8 cellular contexts compared by ENCODE assay signal in genomic region chr2:170973492-170974303, GRCh38. TPM values are rescaled to one million over a fixed set of nuclear protein-coding genes. Genes with fewer than 3 reads are reported as not detected.
DNase-seq lines count a peak whose midpoint lies in the region; ATAC-seq and TF ChIP-seq lines count a peak whose summit lies in the region.

No MANE protein-coding gene starts in this region.

- no peaks in the 10 kb centered on the region for H3K9me3 Mint-ChIP-seq in activated CD4-positive, alpha-beta T cell treated with anti-CD3 and anti-CD28 coated beads, Interleukin-2, amount 10 ng/mL, durations not matched to agents 24 days and 14 days

- H3K27me3 ChIP-seq in left lung, result peaks cover 0 to 23% of the 10 kb centered on the region in 2 donors

- DNase-seq in AG10803 (ENCODE audit: low read depth) (peak; percentile 65), NCI-H345 treated with DMSO at 0.1 percent for 48 hours (lab: John Stamatoyannopoulos, UW; ENCODE audit: unreplicated experiment) (peak; percentile 84), dedifferentiated amniotic fluid mesenchymal stem cell (ENCODE audit: extremely low spot score) (peak; percentile 63), left lung (peak; percentile 82 to 96)
- DNase-seq in activated CD4-positive, alpha-beta T cell treated with anti-CD3 and anti-CD28 coated beads, Interleukin-2, amount 10 ng/mL, durations not matched to agents 24 days and 14 days, result peak; percentile 96
- peak; percentile 91 to 93 for DNase-seq in stimulated activated CD4-positive, alpha-beta T cell treated with anti-CD3 and anti-CD28 coated beads, Interleukin-2, amount 100 ng/mL, for 24 hours

- no peaks in the 10 kb centered on the region for H3K36me3 Mint-ChIP-seq in activated CD4-positive, alpha-beta T cell treated with anti-CD3 and anti-CD28 coated beads, Interleukin-2, amount 10 ng/mL, durations not matched to agents 24 days and 14 days (ENCODE audit: low read depth)

- peak overlapping the region; percentile 65 to 72 for H3K27ac ChIP-seq in left lung

- intact Hi-C loops in activated CD4-positive, alpha-beta T cell treated with anti-CD3 and anti-CD28 coated beads, Interleukin-2, amount 10 ng/mL, durations not matched to agents 24 days and 14 days (cut with micrococcal nuclease), result loop anchor here (1.0 to 5.0 kb wide), 10 partner anchors 44 to 549 kb away; partner anchors contain the start of genes CYBRD1, DCAF17 and GORASP2
- intact Hi-C loops in left lung (cut with DNase I), result loop anchor here in 1 of 2 donors (5.0 to 10.0 kb wide), 2 partner anchors 181 to 444 kb away; no protein-coding TSS in a partner anchor

- H3K27me3 Mint-ChIP-seq in activated CD4-positive, alpha-beta T cell treated with anti-CD3 and anti-CD28 coated beads, Interleukin-2, amount 10 ng/mL, durations not matched to agents 24 days and 14 days, result peaks cover 3% of the 10 kb centered on the region

- peak; percentile 71 for ATAC-seq in GM18870 (IDR thresholded peaks at IDR 0.05; ENCODE audit: unreplicated experiment)
- peak; percentile 90 for ATAC-seq in HG03103 (IDR thresholded peaks at IDR 0.05; ENCODE audit: low read depth, unreplicated experiment)
- ATAC-seq in left lung, result peak; percentile 99

- peak overlapping the region; percentile 83 for H3K4me3 ChIP-seq in AG10803 (ENCODE audit: low read length)
- H3K4me3 ChIP-seq in left lung, result peak overlapping the region; percentile 55 to 78

- TF ChIP-seq CTCF in AG10803 (conservative IDR thresholded peaks at IDR 0.05; ENCODE audit: low read length) (peak; percentile 62), left lung (IDR thresholded peaks at IDR 0.05) (peak; percentile 92 to 98)

- H3K4me1 Mint-ChIP-seq in activated CD4-positive, alpha-beta T cell treated with anti-CD3 and anti-CD28 coated beads, Interleukin-2, amount 10 ng/mL, durations not matched to agents 24 days and 14 days, result peaks cover 10% of the 10 kb centered on the region

- no peaks in the 10 kb centered on the region for H3K9me3 ChIP-seq in left lung

- H3K36me3 ChIP-seq in left lung, result no peaks in the 10 kb centered on the region

- H3K4me3 Mint-ChIP-seq in activated CD4-positive, alpha-beta T cell treated with anti-CD3 and anti-CD28 coated beads, Interleukin-2, amount 10 ng/mL, durations not matched to agents 24 days and 14 days, result peak overlapping the region; percentile 82

- H3K27ac Mint-ChIP-seq in activated CD4-positive, alpha-beta T cell treated with anti-CD3 and anti-CD28 coated beads, Interleukin-2, amount 10 ng/mL, durations not matched to agents 24 days and 14 days, result peak overlapping the region; percentile 56

- H3K4me1 ChIP-seq in left lung, result peaks cover 0 to 17% of the 10 kb centered on the region in 2 donors

RNA-seq across cellular contexts. Expression of gene GORASP2, which starts 44.6 kb away (rescaled TPM):
- total RNA-seq in activated CD4-positive, alpha-beta T cell treated with anti-CD3 and anti-CD28 coated beads, Interleukin-2, amount 10 ng/mL, durations not matched to agents 24 days and 14 days, result 93.0 and 96.7 TPM in 2 replicates
- 10 to 100 TPM; 80.7 to 84.4 TPM for total RNA-seq in left lung

Comparison
In these comparisons a context has a peak if more than half of its experiments do, and no peak if none do; other contexts are left out.
1. Peak in every context shown above with its lines: DNase-seq, ATAC-seq, H3K4me3 ChIP-seq and H3K27ac ChIP-seq.